ENCODE assay signal across 26 cellular contexts in genomic region chr13:33007950-33008349, GRCh38. TPM values are rescaled to one million over a fixed set of nuclear protein-coding genes. Genes with fewer than 3 reads are reported as not detected.
"Had no signal": no experiment of that assay in that cellular context is flagged by ENCODE, and none has a peak within 500 bp of the region (broad histone marks: within the 10 kb centered on the region; RNA-seq: fewer than 3 reads in every experiment).

No MANE protein-coding gene starts in this region.

- H3K27me3 ChIP-seq: colonic mucosa, esophagus squamous epithelium, gastrocnemius medialis, heart right ventricle, left lung had no signal

- FAIRE-seq: islet of Langerhans, keratinocyte had no signal

- H3K36me3 ChIP-seq: colonic mucosa, esophagus squamous epithelium, gastrocnemius medialis, heart right ventricle, left lung, lower lobe of right lung had no signal

- H3K27ac ChIP-seq: colonic mucosa, epithelial cell of prostate, esophagus squamous epithelium, gastrocnemius medialis, heart right ventricle, left lung, lower lobe of right lung had no signal

- DNase-seq: colonic mucosa; cortex of kidney; effector CD8-positive, alpha-beta T cell; effector memory CD8-positive, alpha-beta T cell; erythroblast; esophagus squamous epithelium; foreskin fibroblast; foreskin melanocyte; gastrocnemius medialis; glutamatergic neuron; head of caudate nucleus; heart right ventricle; hippocampal formation; left cardiac atrium; left lung; left ventricle myocardium superior; lower lobe of right lung; mesenchymal stem cell; mucosa of descending colon had no signal

- H3K4me3 Mint-ChIP-seq: dendritic cell treated with granulocyte-macrophage colony-stimulating factor and Interleukin-4, amounts not matched to agents 40 ng/mL and 50 ng/mL, for 4 days; effector memory CD8-positive, alpha-beta T cell; mesothelial cell of epicardium had no signal

- H3K27ac Mint-ChIP-seq: dendritic cell treated with granulocyte-macrophage colony-stimulating factor and Interleukin-4, amounts not matched to agents 40 ng/mL and 50 ng/mL, for 4 days; effector memory CD8-positive, alpha-beta T cell; mesothelial cell of epicardium had no signal

- ATAC-seq: effector memory CD8-positive, alpha-beta T cell; esophagus mucosa; gastrocnemius medialis; heart right ventricle; left cardiac atrium; left lung; left ventricle myocardium superior; lower lobe of right lung; mucosa of descending colon had no signal

- H3K4me1 ChIP-seq: colonic mucosa had no signal

- H3K4me3 ChIP-seq: colonic mucosa, esophagus squamous epithelium, gastrocnemius medialis, heart right ventricle, left lung, lower lobe of right lung, mucosa of descending colon had no signal

- H3K9me3 ChIP-seq: colonic mucosa had no signal

RNA-seq across cellular contexts. Expression of gene KL, which starts 8.3 kb away (rescaled TPM):
- total RNA-seq: myocyte had no signal
- polyA plus RNA-seq: keratinocyte had no signal
